In the genomic region with DNA sequence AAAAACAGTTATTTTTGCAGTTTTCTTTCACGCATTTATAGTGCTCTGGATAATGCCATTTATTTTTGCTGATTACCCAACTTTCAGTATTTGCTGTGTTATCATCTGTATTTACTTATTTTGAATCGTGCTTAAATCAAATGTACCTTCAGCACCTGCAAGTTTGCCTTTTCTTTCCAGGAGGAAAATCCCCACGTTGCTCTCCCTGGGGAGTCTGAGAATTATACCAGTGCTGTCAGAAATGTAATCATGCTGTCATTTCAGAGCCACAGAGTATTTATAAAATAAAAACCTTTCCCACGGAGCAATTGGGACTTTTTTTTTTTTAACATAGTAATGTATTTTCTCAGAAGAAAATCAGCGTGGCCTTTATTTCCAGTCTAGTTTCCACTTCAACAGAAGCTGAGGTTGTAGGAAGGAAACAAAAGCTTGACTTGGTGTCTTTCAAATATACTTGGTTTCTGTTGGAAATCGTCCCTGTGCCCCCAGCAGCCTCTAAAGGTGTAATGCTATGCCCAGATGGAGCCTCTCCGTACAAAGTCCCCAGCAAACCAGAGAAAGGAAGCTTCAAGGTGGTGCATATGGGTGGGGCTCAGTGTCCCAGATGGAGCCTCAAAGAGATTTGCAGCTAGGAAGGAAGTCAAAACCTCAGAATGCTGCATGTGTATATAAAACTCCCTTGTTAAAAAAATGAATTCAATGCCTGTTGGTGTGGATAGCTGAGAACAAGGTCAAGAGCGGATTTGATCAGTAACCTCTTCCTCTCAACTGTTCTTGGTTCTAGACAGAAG, we compare ENCODE assay signal across 9 cellular contexts. TPM values are rescaled to one million over a fixed set of nuclear protein-coding genes. Genes with fewer than 3 reads are reported as not detected.
DNase-seq lines count a peak whose midpoint lies in the region; ATAC-seq and TF ChIP-seq lines count a peak whose summit lies in the region.
"Had no signal": no experiment of that assay in that cellular context is flagged by ENCODE, and none has a peak within 500 bp of the region (broad histone marks: within the 10 kb centered on the region; RNA-seq: fewer than 3 reads in every experiment).

No MANE protein-coding gene starts in this region.

- H3K79me2 ChIP-seq in parathyroid adenoma = no peaks in the 10 kb centered on the region

- H3K27ac ChIP-seq in Panc1 (ENCODE audit: low read length) (peak overlapping the region; percentile 65; the same call in 1 of the 2 replicates), parathyroid adenoma (peak overlapping the region; percentile 22)
- H3K27ac ChIP-seq in effector memory CD4-positive, alpha-beta T cell (ENCODE audit: insufficient read depth, low read length, poor library complexity, severe bottlenecking) = peak overlapping the region; percentile 67
- H3K27ac ChIP-seq: epithelial cell of prostate had no signal

- peak overlapping the region; percentile 92 for H2AFZ ChIP-seq in parathyroid adenoma

- no peak overlapping the region; a peak in 1 of 4 replicates for H3K4me3 ChIP-seq in Panc1 (ENCODE audit: low read depth in 2 of 2, low read length in 2 of 2)
- peak overlapping the region; percentile 65 for H3K4me3 ChIP-seq in effector memory CD4-positive, alpha-beta T cell (ENCODE audit: insufficient read depth, low read depth, low read length, poor library complexity, severe bottlenecking)
- H3K4me3 ChIP-seq in parathyroid adenoma (ENCODE audit: low read depth, low read length) = peak overlapping the region; percentile 23

- CTCF ChIA-PET in Panc1 (lab: Charles Lee) = interaction anchor here (0.5 kb wide), 1 partner anchor 338 kb away, joined by 3 read pairs; no protein-coding TSS in a partner anchor

- no peak overlapping the region for H3K9ac ChIP-seq in parathyroid adenoma

- H3K4me1 ChIP-seq in Panc1 (ENCODE audit: control insufficient read depth, insufficient read depth, low read length) (peaks cover 8% of the 10 kb centered on the region), parathyroid adenoma (peaks cover 1% of the 10 kb centered on the region)
- H3K4me1 ChIP-seq in effector memory CD4-positive, alpha-beta T cell (ENCODE audit: control insufficient read depth, insufficient read depth, low read length, poor library complexity, severe bottlenecking) = peaks cover 53% of the 10 kb centered on the region

- H3K4me2 ChIP-seq in parathyroid adenoma (ENCODE audit: low read length) = no peak overlapping the region

- DNase-seq in NCI-H1092 treated with DMSO at 0.1 percent for 48 hours (lab: John Stamatoyannopoulos, UW) = peak; percentile 0
- no peak for DNase-seq in NCI-H1092 (lab: John Stamatoyannopoulos, UW)
- DNase-seq in Panc1 (ENCODE audit: low read depth, low spot score) = no peak
- DNase-seq in effector memory CD4-positive, alpha-beta T cell = peak in 2 of 3 donors; percentile 25 to 39
- no peak for DNase-seq in SHP77 (lab: John Stamatoyannopoulos, UW)

- in situ Hi-C loops in Panc1 (cut with HindIII; ENCODE audit: low pct_unique_long_range_greater_than_20kb, low sequenced_read_pairs) = no loop called here

- BruUV-seq in Panc1 (replicated peaks; lab: Mats Ljungman, UMichigan) = no TSS peak

- intact Hi-C loops in Panc1 (cut with micrococcal nuclease; ENCODE audit: unreplicated experiment) = no loop called here

- POLR2A ChIA-PET in Panc1 (lab: Charles Lee) = interaction anchor here (0.6 kb wide), 1 partner anchor 82 kb away, joined by 3 read pairs; no protein-coding TSS in a partner anchor

- H3K9me3 ChIP-seq in Panc1 (ENCODE audit: control insufficient read depth, insufficient read depth, low read depth, low read length) = no peaks in the 10 kb centered on the region
- H3K9me3 ChIP-seq in effector memory CD4-positive, alpha-beta T cell (ENCODE audit: control insufficient read depth, low read length) = no peaks in the 10 kb centered on the region
- H3K9me3 ChIP-seq in parathyroid adenoma (ENCODE audit: control insufficient read depth, low read length) = no peaks in the 10 kb centered on the region

- no peak for ATAC-seq in Panc1
- no peak for ATAC-seq in HG03159 (IDR thresholded peaks at IDR 0.05; ENCODE audit: unreplicated experiment)
- no peak for ATAC-seq in HG03280 (IDR thresholded peaks at IDR 0.05; ENCODE audit: unreplicated experiment)

- TF ChIP-seq CTCF in Panc1 (IDR thresholded peaks at IDR 0.05) (no peak), parathyroid adenoma (IDR thresholded peaks at IDR 0.05) (no peak)

- H3K36me3 ChIP-seq in Panc1 (ENCODE audit: control insufficient read depth, insufficient read depth, low read length) (no peaks in the 10 kb centered on the region), parathyroid adenoma (ENCODE audit: control insufficient read depth, insufficient read depth, low read length) (no peaks in the 10 kb centered on the region)
- H3K36me3 ChIP-seq in effector memory CD4-positive, alpha-beta T cell (ENCODE audit: control insufficient read depth, insufficient read depth, low read length) = no peaks in the 10 kb centered on the region

- H3K27me3 ChIP-seq in Panc1 (ENCODE audit: control insufficient read depth, insufficient read depth, low read length) (no peaks in the 10 kb centered on the region), parathyroid adenoma (ENCODE audit: control insufficient read depth, insufficient read depth, low read length) (no peaks in the 10 kb centered on the region)
- no peaks in the 10 kb centered on the region for H3K27me3 ChIP-seq in effector memory CD4-positive, alpha-beta T cell (replicated peaks; ENCODE audit: control insufficient read depth, insufficient read depth, low read length, poor library complexity, severe bottlenecking)

RNA-seq across cellular contexts. Expression of a gene that starts 2.1 kb away (rescaled TPM):
- total RNA-seq in Panc1 (2021; ENCODE audit: unreplicated experiment) = 0.54 TPM
- 0.57 TPM for polyA plus RNA-seq in Panc1 (2012; ENCODE audit: insufficient read length)

RNA-seq across cellular contexts. Expression of a gene that starts 24.5 kb away (rescaled TPM):
- 2.2 TPM for total RNA-seq in Panc1 (2021; ENCODE audit: unreplicated experiment)
- 1.2 TPM for polyA plus RNA-seq in Panc1 (2012; ENCODE audit: insufficient read length)

Comparison
In these comparisons a context has a peak if more than half of its experiments do, and no peak if none do; other contexts are left out.
1. DNase-seq: peak in NCI-H1092 treated with DMSO at 0.1 percent for 48 hours (single experiment) and effector memory CD4-positive, alpha-beta T cell (2 of 3); none in NCI-H1092 (single experiment), Panc1 (single experiment) and SHP77 (0 of 2).
2. H3K4me3 ChIP-seq: peak in effector memory CD4-positive, alpha-beta T cell (single experiment) and parathyroid adenoma (single experiment); none in Panc1 (0 of 2).
3. Peak in every context shown above with its lines, with median percentiles within 50 percentile points of each other: H3K27ac ChIP-seq.